In the genomic region with DNA sequence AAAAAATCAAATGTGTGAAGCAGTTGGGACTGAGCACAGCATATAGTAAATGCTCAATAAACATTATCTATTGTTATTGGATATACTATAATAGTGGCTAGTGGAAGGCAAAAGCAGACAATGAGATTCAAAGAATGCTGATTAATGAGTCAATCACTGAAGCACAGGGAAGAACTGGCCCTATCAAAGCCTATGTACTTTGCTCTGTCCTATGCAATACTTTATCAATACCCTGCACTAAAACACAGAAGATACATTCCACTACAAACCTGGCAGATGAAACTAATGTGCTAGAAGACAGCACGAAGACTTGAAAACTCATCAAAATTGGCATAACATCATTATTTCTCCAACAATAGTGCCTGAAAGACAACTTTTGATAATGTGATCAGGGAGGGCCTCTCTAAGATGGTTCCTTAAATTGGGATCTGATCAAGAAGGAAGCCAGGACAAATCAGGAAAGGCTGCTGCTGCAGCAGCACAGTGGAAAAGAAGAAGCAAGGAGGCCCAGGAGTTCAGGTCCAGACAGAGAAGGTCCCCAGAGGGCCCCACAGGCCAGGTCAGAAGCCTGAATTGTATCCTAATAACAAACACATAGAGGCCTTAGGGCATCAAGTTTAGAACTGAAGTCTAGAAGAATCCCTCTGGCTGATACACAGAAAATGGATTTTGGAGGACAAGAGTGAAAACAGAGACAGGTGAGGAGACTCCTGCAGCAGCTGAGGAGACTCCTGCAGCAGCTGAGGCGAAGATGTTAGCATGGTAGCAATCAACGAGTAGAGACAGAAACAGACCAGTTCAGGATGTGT, we compare ENCODE assay signal across 26 cellular contexts. TPM values are rescaled to one million over a fixed set of nuclear protein-coding genes. Genes with fewer than 3 reads are reported as not detected.
DNase-seq lines count a peak whose midpoint lies in the region; ATAC-seq, FAIRE-seq and TF ChIP-seq lines count a peak whose summit lies in the region.
"Had no signal": no experiment of that assay in that cellular context is flagged by ENCODE, and none has a peak within 500 bp of the region (broad histone marks: within the 10 kb centered on the region; RNA-seq: fewer than 3 reads in every experiment).

No MANE protein-coding gene starts in this region.

- peaks cover 3% of the 10 kb centered on the region for H3K36me3 Mint-ChIP-seq in activated CD4-positive, alpha-beta T cell treated with anti-CD3 and anti-CD28 coated beads, Interleukin-2, amount 10 ng/mL, durations not matched to agents 24 days and 14 days (ENCODE audit: low read depth)
- peaks cover 0 to 12% (median 0%) of the 10 kb centered on the region in 3 donors for H3K36me3 Mint-ChIP-seq in naive thymus-derived CD8-positive, alpha-beta T cell

- peak overlapping the region in 1 of 2 experiments; percentile 3; a peak in 1 of 4 replicates for H3K9ac ChIP-seq in K562 (ENCODE audit: insufficient read depth in 1 of 2, low read depth in 2 of 2, low read length in 2 of 2)

- no peak for TF ChIP-seq CTCF in HEK293 (tag by site-specific recombination; IDR thresholded peaks at IDR 0.05)
- peak in 1 of 3 experiments; percentile 11; a peak in 1 of 6 replicates for TF ChIP-seq CTCF in K562 (IDR thresholded peaks at IDR 0.05 in 2 of 3, conservative IDR thresholded peaks at IDR 0.05 in 1 of 3; ENCODE audit: insufficient read depth in 2 of 3, low read depth in 1 of 3, low read length in 3 of 3)

- TF ChIP-seq EP300 in K562 (IDR thresholded peaks at IDR 0.05; ENCODE audit: low read length): no peak

- H4K20me1 ChIP-seq in K562 (replicated peaks; ENCODE audit: control insufficient read depth, insufficient read depth, low read length): peaks cover 33% of the 10 kb centered on the region

- H3K27ac Mint-ChIP-seq in activated CD4-positive, alpha-beta T cell treated with anti-CD3 and anti-CD28 coated beads, Interleukin-2, amount 10 ng/mL, durations not matched to agents 24 days and 14 days: peak overlapping the region; percentile 52
- H3K27ac Mint-ChIP-seq in naive thymus-derived CD8-positive, alpha-beta T cell: peak overlapping the region in 9 of 10 donors; percentile 25 to 80 (median 58)

- TF ChIP-seq RAD21 in K562 (CRISPR knock-in tag; conservative IDR thresholded peaks at IDR 0.05 in 1 of 2, IDR thresholded peaks at IDR 0.05 in 1 of 2): no peak

- H3K79me2 ChIP-seq in K562 (ENCODE audit: control insufficient read depth, insufficient read depth, low read length): peaks cover 66% of the 10 kb centered on the region

- CTCF ChIA-PET in HEK293 (lab: Yijun Ruan, JAX) (interaction anchor here (1.0 kb wide), 1 partner anchor 46 kb away, joined by 4 read pairs; no protein-coding TSS in a partner anchor), K562 (lab: Yijun Ruan, JAX; ENCODE audit: low intra/inter-chr PET ratio) (no interaction called here)

- no TSS peak for BruUV-seq in K562 (replicated peaks; lab: Mats Ljungman, UMichigan)

- H3K4me1 Mint-ChIP-seq in activated CD4-positive, alpha-beta T cell treated with anti-CD3 and anti-CD28 coated beads, Interleukin-2, amount 10 ng/mL, durations not matched to agents 24 days and 14 days: peaks cover 27% of the 10 kb centered on the region
- H3K4me1 Mint-ChIP-seq in naive thymus-derived CD8-positive, alpha-beta T cell: peaks cover 28 to 72% (median 64%) of the 10 kb centered on the region in 4 donors

- H3K27me3 Mint-ChIP-seq in activated CD4-positive, alpha-beta T cell treated with anti-CD3 and anti-CD28 coated beads, Interleukin-2, amount 10 ng/mL, durations not matched to agents 24 days and 14 days: no peaks in the 10 kb centered on the region
- no peaks in the 10 kb centered on the region for H3K27me3 Mint-ChIP-seq in naive thymus-derived CD8-positive, alpha-beta T cell
- H3K27me3 Mint-ChIP-seq: progenitor cell of endocrine pancreas had no signal

- intact Hi-C loops in activated CD4-positive, alpha-beta T cell treated with anti-CD3 and anti-CD28 coated beads, Interleukin-2, amount 10 ng/mL, durations not matched to agents 24 days and 14 days (cut with micrococcal nuclease): no loop called here
- intact Hi-C loops in K562 (cut with micrococcal nuclease): loop anchor here (2.0 kb wide), 1 partner anchor 17 kb away; no protein-coding TSS in a partner anchor

- no peak overlapping the region for H3K4me3 ChIP-seq in HEK293 (ENCODE audit: low read depth, low read length)
- no peak overlapping the region for H3K4me3 ChIP-seq in K562
- H3K4me3 ChIP-seq: breast epithelium, colonic mucosa, esophagus muscularis mucosa, gastrocnemius medialis, SJSA1, upper lobe of left lung had no signal

- POLR2A ChIA-PET in HEK293 (lab: Yijun Ruan, JAX) (no interaction called here), K562 (lab: Yijun Ruan, JAX) (interaction anchor here (0.6 to 9.2 kb wide), 9 partner anchors 8 to 85 kb away, joined by 3 to 93 read pairs (median 4); no protein-coding TSS in a partner anchor)
- POLR2A ChIA-PET in naive thymus-derived CD8-positive, alpha-beta T cell (lab: Charles Lee): no interaction called here

- no peaks in the 10 kb centered on the region for H3K9me3 ChIP-seq in HEK293 (ENCODE audit: control insufficient read depth, insufficient read depth, low read depth, low read length)
- no peaks in the 10 kb centered on the region for H3K9me3 ChIP-seq in K562 (replicated peaks; ENCODE audit: control insufficient read depth, insufficient read depth, low read depth, low read length)
- H3K9me3 ChIP-seq: breast epithelium, Caco-2, colonic mucosa, esophagus muscularis mucosa, gastrocnemius medialis, neutrophil, SJSA1, upper lobe of left lung had no signal

- H3K4me1 ChIP-seq in HEK293 (ENCODE audit: control insufficient read depth, insufficient read depth, low read length) (no peaks in the 10 kb centered on the region), K562 (replicated peaks in 1 of 2; ENCODE audit: control insufficient read depth in 2 of 2, insufficient read depth in 2 of 2, low read length in 2 of 2) (peaks cover 14 to 30% of the 10 kb centered on the region in 2 experiments)
- H3K4me1 ChIP-seq: breast epithelium, colonic mucosa, SJSA1 had no signal

- H3K9me1 ChIP-seq in K562 (ENCODE audit: control insufficient read depth, insufficient read depth, low read length): no peaks in the 10 kb centered on the region

- no peak overlapping the region for H3K4me3 Mint-ChIP-seq in activated CD4-positive, alpha-beta T cell treated with anti-CD3 and anti-CD28 coated beads, Interleukin-2, amount 10 ng/mL, durations not matched to agents 24 days and 14 days
- H3K4me3 Mint-ChIP-seq in naive thymus-derived CD8-positive, alpha-beta T cell: peak overlapping the region in 5 of 10 donors; percentile 3 to 39 (median 28)

- WGBS in K562 (ENCODE audit: insufficient coverage, low coverage, missing lambda C conversion rate): 81% methylated on average over 3 of the region's 3 CpGs

- H2AFZ ChIP-seq in K562 (ENCODE audit: low read depth, low read length): no peak overlapping the region

- H3K36me3 ChIP-seq in HEK293 (ENCODE audit: control insufficient read depth in 2 of 2, insufficient read depth in 1 of 2, low read length in 2 of 2) (no peaks in the 10 kb centered on the region), K562 (ENCODE audit: control insufficient read depth, insufficient read depth, low read length) (no peaks in the 10 kb centered on the region)
- H3K36me3 ChIP-seq: breast epithelium, colonic mucosa, esophagus muscularis mucosa, gastrocnemius medialis, neutrophil, SJSA1, upper lobe of left lung had no signal

- H3K4me2 ChIP-seq in K562 (ENCODE audit: insufficient read depth, low read length): no peak overlapping the region

- in situ Hi-C loops in K562 (cut with MboI): no loop called here
- in situ Hi-C loops in ACHN (cut with HindIII; ENCODE audit: low pct_ligation_motif_present, low pct_unique_long_range_greater_than_20kb, low sequenced_read_pairs): no loop called here

- TF ChIP-seq POLR2A in K562 (conservative IDR thresholded peaks at IDR 0.05): no peak

- H3K9me3 Mint-ChIP-seq in activated CD4-positive, alpha-beta T cell treated with anti-CD3 and anti-CD28 coated beads, Interleukin-2, amount 10 ng/mL, durations not matched to agents 24 days and 14 days: no peaks in the 10 kb centered on the region
- H3K9me3 Mint-ChIP-seq in naive thymus-derived CD8-positive, alpha-beta T cell: no peaks in the 10 kb centered on the region

- no peak for DNase-seq in activated CD4-positive, alpha-beta T cell treated with anti-CD3 and anti-CD28 coated beads, Interleukin-2, amount 10 ng/mL, durations not matched to agents 24 days and 14 days
- no peak for DNase-seq in activated CD4-positive, alpha-beta T cell treated with anti-CD3 and anti-CD28 coated beads for 1 hour
- peak in 2 of 4 experiments; percentile 32 to 35 for DNase-seq in K562 (ENCODE audit: extremely low read depth in 1 of 4, low spot score in 3 of 4)
- no peak for DNase-seq in naive thymus-derived CD8-positive, alpha-beta T cell
- no peak for DNase-seq in frontal cortex (ENCODE audit: low spot score in 2 of 2)
- DNase-seq in ACHN: no peak
- DNase-seq: activated CD4-positive, alpha-beta T cell treated with anti-CD3 and anti-CD28 coated beads, Interleukin-2, amount 50 U/mL, for 1 hour; activated CD8-positive, alpha-beta memory T cell treated with anti-CD3 and anti-CD28 coated beads, Interleukin-2, amount 50 U/mL, for 4 hours; activated effector memory CD4-positive, alpha-beta T cell treated with anti-CD3 and anti-CD28 coated beads, Interleukin-2, amount 50 U/mL, for 16 hours; amygdala; colonic mucosa; DMS79; gastrocnemius medialis; hippocampal formation; NCI-H1092; NCI-H1930; upper lobe of left lung had no signal

- H3K27me3 ChIP-seq in K562 (ENCODE audit: control insufficient read depth in 2 of 2, insufficient read depth in 2 of 2, low read length in 2 of 2): no peaks in the 10 kb centered on the region; a peak in 1 of 5 replicates
- H3K27me3 ChIP-seq: breast epithelium, colonic mucosa, esophagus muscularis mucosa, gastrocnemius medialis, neutrophil, SJSA1, upper lobe of left lung had no signal

- FAIRE-seq in K562 (lab: Jason Lieb, UNC): no peak
- no peak for FAIRE-seq in frontal cortex (lab: Jason Lieb, UNC)
- FAIRE-seq: GM18507 had no signal

- ATAC-seq in K562: peak; percentile 24
- no peak for ATAC-seq in naive thymus-derived CD8-positive, alpha-beta T cell
- ATAC-seq in HG02642 (IDR thresholded peaks at IDR 0.05; ENCODE audit: poor library complexity, unreplicated experiment): no peak
- ATAC-seq: gastrocnemius medialis had no signal

- H3K27ac ChIP-seq in HEK293 (ENCODE audit: extremely low read depth, low read depth, low read length) (no peak overlapping the region), K562 (ENCODE audit: extremely low read depth, low read depth, low read length) (no peak overlapping the region)
- H3K27ac ChIP-seq: breast epithelium, colonic mucosa, esophagus muscularis mucosa, gastrocnemius medialis, neutrophil, SJSA1, upper lobe of left lung had no signal

RNA-seq across cellular contexts. Expression of a gene that starts 18.6 kb away (rescaled TPM):
- 78.4 and 83.8 TPM in 2 replicates for total RNA-seq in activated CD4-positive, alpha-beta T cell treated with anti-CD3 and anti-CD28 coated beads, Interleukin-2, amount 10 ng/mL, durations not matched to agents 24 days and 14 days
- total RNA-seq in K562 (2011; cell fraction: chromatin; rRNA removed; ENCODE audit: low replicate concordance): 856 and 1,421 TPM in 2 replicates
- total RNA-seq in K562 (2011; cell fraction: nucleolus; rRNA removed): 627 and 658 TPM in 2 replicates
- total RNA-seq in K562 (2011; cell fraction: nucleoplasm; rRNA removed): 567 and 576 TPM in 2 replicates
- total RNA-seq in K562 (2014; rRNA removed) (103 and 117 TPM in 2 replicates), K562 (2014; rRNA removed; fragmentation: Illumina TruSeq; extraction: Trizol) (62.3 and 63.7 TPM in 2 replicates), K562 (2015; rRNA removed; fragmentation: Illumina TruSeq; extraction: Trizol) (75.3 and 82.5 TPM in 2 replicates), K562 (2021) (173 and 187 TPM in 2 replicates), frontal cortex (67.7 TPM)
- polyA plus RNA-seq in K562 (2011; rRNA removed) (84.7 and 128 TPM in 2 replicates), K562 (2014; fragmentation: Illumina TruSeq; extraction: Trizol) (124 and 127 TPM in 2 replicates), K562 (2014; fragmentation: Nextera tagmentation; extraction: Ambion mirVana) (10 to 100 TPM in 1 of 2 experiments, 1 to 10 TPM in 1; 7.3 to 11.1 TPM), K562 (2014; rRNA removed) (116 and 125 TPM in 2 replicates)
- polyA plus RNA-seq in K562 (2011; cell fraction: cytosol; rRNA removed): 76.2 and 84.4 TPM in 2 replicates
- polyA plus RNA-seq in K562 (2011; cell fraction: nucleus; rRNA removed): 448 and 556 TPM in 2 replicates
- 142 and 181 TPM in 2 replicates for polyA plus RNA-seq in K562 (2012)
- 160 and 176 TPM in 2 replicates for polyA minus RNA-seq in K562 (2011; rRNA and poly(A)+ RNA removed)
- polyA minus RNA-seq in K562 (2011; cell fraction: cytosol; rRNA and poly(A)+ RNA removed): 98.9 and 161 TPM in 2 replicates
- 188 and 253 TPM in 2 replicates for polyA minus RNA-seq in K562 (2011; cell fraction: nucleus; rRNA and poly(A)+ RNA removed)
- 100 to 1,000 TPM; 148 to 158 TPM for total RNA-seq in naive thymus-derived CD8-positive, alpha-beta T cell
- 10 to 100 TPM; 34.4 to 69.6 (median 50.0) TPM for polyA plus RNA-seq in naive thymus-derived CD8-positive, alpha-beta T cell

RNA-seq across cellular contexts. Expression of a gene that starts 18.8 kb away (rescaled TPM):
- 24.3 and 25.8 TPM in 2 replicates for total RNA-seq in activated CD4-positive, alpha-beta T cell treated with anti-CD3 and anti-CD28 coated beads, Interleukin-2, amount 10 ng/mL, durations not matched to agents 24 days and 14 days
- 63.6 and 66.4 TPM in 2 replicates for total RNA-seq in K562 (2011; cell fraction: chromatin; rRNA removed; ENCODE audit: low replicate concordance)
- 39.3 and 45.4 TPM in 2 replicates for total RNA-seq in K562 (2011; cell fraction: nucleolus; rRNA removed)
- total RNA-seq in K562 (2011; cell fraction: nucleoplasm; rRNA removed): 59.8 and 84.4 TPM in 2 replicates
- total RNA-seq in K562 (2014; rRNA removed): 71.4 and 89.3 TPM in 2 replicates
- total RNA-seq in K562 (2014; rRNA removed; fragmentation: Illumina TruSeq; extraction: Trizol): 58.1 and 64.4 TPM in 2 replicates
- 70.6 and 75.9 TPM in 2 replicates for total RNA-seq in K562 (2015; rRNA removed; fragmentation: Illumina TruSeq; extraction: Trizol)
- total RNA-seq in K562 (2021): 122 and 123 TPM in 2 replicates
- polyA plus RNA-seq in K562 (2011; rRNA removed): 187 and 200 TPM in 2 replicates
- polyA plus RNA-seq in K562 (2011; cell fraction: cytosol; rRNA removed): 97.0 and 115 TPM in 2 replicates
- polyA plus RNA-seq in K562 (2011; cell fraction: nucleus; rRNA removed): 51.6 and 70.0 TPM in 2 replicates
- polyA plus RNA-seq in K562 (2012): 105 and 162 TPM in 2 replicates
- polyA plus RNA-seq in K562 (2014; fragmentation: Illumina TruSeq; extraction: Trizol): 181 and 250 TPM in 2 replicates
- polyA plus RNA-seq in K562 (2014; fragmentation: Nextera tagmentation; extraction: Ambion mirVana): 10 to 100 TPM; 19.5 to 22.8 TPM
- 136 and 161 TPM in 2 replicates for polyA plus RNA-seq in K562 (2014; rRNA removed)
- 89.0 and 94.5 TPM in 2 replicates for polyA minus RNA-seq in K562 (2011; rRNA and poly(A)+ RNA removed)
- polyA minus RNA-seq in K562 (2011; cell fraction: cytosol; rRNA and poly(A)+ RNA removed): 44.9 and 53.1 TPM in 2 replicates
- polyA minus RNA-seq in K562 (2011; cell fraction: nucleus; rRNA and poly(A)+ RNA removed): 14.3 and 25.0 TPM in 2 replicates
- total RNA-seq in naive thymus-derived CD8-positive, alpha-beta T cell: 10 to 100 TPM; 22.5 to 25.1 TPM
- polyA plus RNA-seq in naive thymus-derived CD8-positive, alpha-beta T cell: 10 to 100 TPM; 18.2 to 20.8 (median 18.9) TPM
- 6.5 TPM for total RNA-seq in frontal cortex
